In genomic region chr1:1402901-1403392, GRCh38 we compare ENCODE assay signal across 1 cellular context.
A peak's percentile ranks its signal among the peaks of the same experiment; 100 is the strongest.
TF ChIP-seq lines count a peak whose summit lies in the region.
"Not testable (repeated sequence)": the region's sequence is repeated elsewhere in the genome, so short reads cannot be mapped to it uniquely, and the experiment has no call there.

No MANE protein-coding gene starts in this region.

TF ChIP-seq in K562, 482 proteins besides CTCF, POLR2A, EP300 and RAD21:
- peak; percentile 14 for TF ChIP-seq KDM5B (IDR thresholded peaks at IDR 0.05; ENCODE audit: insufficient replicate concordance, low read depth, low read length)
- TF ChIP-seq NR2C2 (CRISPR knock-in tag; IDR thresholded peaks at IDR 0.05), result not testable (repeated sequence)
- TF ChIP-seq NR2C2 (tag; IDR thresholded peaks at IDR 0.05), result 0 out of 2 replicates have a peak, but pooled peaks have one; percentile 44
- 0 out of 2 replicates have a peak, but pooled peaks have one; percentile 29 for TF ChIP-seq RBFOX2 (IDR thresholded peaks at IDR 0.05; ENCODE audit: low read depth, low read length)
- TF ChIP-seq RBM22 (IDR thresholded peaks at IDR 0.05; ENCODE audit: low read depth, low read length, poor library complexity, severe bottlenecking), result peak; percentile 34
- TF ChIP-seq POLR2B (IDR thresholded peaks at IDR 0.05; ENCODE audit: low read depth, partially characterized antibody), result peak; percentile 24
